In genomic region chr2:208280234-208280633, GRCh38 we compare ENCODE assay signal across 16 cellular contexts.
"Had no signal": no experiment of that assay in that cellular context is flagged by ENCODE, and none has a peak within 500 bp of the region (broad histone marks: within the 10 kb centered on the region; RNA-seq: fewer than 3 reads in every experiment).

No MANE protein-coding gene starts in this region.

- H3K4me1 Mint-ChIP-seq: activated naive CD4-positive, alpha-beta T cell treated with anti-CD3 and anti-CD28 coated beads, Interleukin-2, amount 10 ng/mL, durations not matched to agents 7 days and 5 days had no signal

- H3K4me3 Mint-ChIP-seq: activated naive CD4-positive, alpha-beta T cell treated with anti-CD3 and anti-CD28 coated beads, Interleukin-2, amount 10 ng/mL, durations not matched to agents 7 days and 5 days; endodermal cell; naive thymus-derived CD4-positive, alpha-beta T cell; T-helper 2 cell treated with Interferon-gamma antibody and Interleukin-4, amounts not matched to agents 5 μg/mL and 100 μg/mL, for 36 hours had no signal

- H3K4me3 ChIP-seq: adrenal gland, cardiac muscle cell, gastroesophageal sphincter, lung, pancreas, sigmoid colon, tibial artery had no signal

- H3K4me1 ChIP-seq: sigmoid colon, tibial artery had no signal

- H3K27ac ChIP-seq: adrenal gland, gastroesophageal sphincter, pancreas, sigmoid colon, tibial artery had no signal

- H3K27me3 Mint-ChIP-seq: activated naive CD4-positive, alpha-beta T cell treated with anti-CD3 and anti-CD28 coated beads, Interleukin-2, amount 10 ng/mL, durations not matched to agents 7 days and 5 days; naive thymus-derived CD4-positive, alpha-beta T cell had no signal

- H3K27ac Mint-ChIP-seq: activated naive CD4-positive, alpha-beta T cell treated with anti-CD3 and anti-CD28 coated beads, Interleukin-2, amount 10 ng/mL, durations not matched to agents 7 days and 5 days; endodermal cell; T-helper 2 cell treated with Interferon-gamma antibody and Interleukin-4, amounts not matched to agents 5 μg/mL and 100 μg/mL, for 36 hours had no signal

- ATAC-seq: gastroesophageal sphincter; left colon; naive thymus-derived CD4-positive, alpha-beta T cell; pancreas had no signal

- DNase-seq: activated CD4-positive, alpha-beta T cell treated with anti-CD3 and anti-CD28 coated beads for 1 hour; activated CD4-positive, alpha-beta T cell treated with anti-CD3 and anti-CD28 coated beads, Interleukin-2, amount 50 U/mL, for 4 hours; activated naive CD4-positive, alpha-beta T cell treated with anti-CD3 and anti-CD28 coated beads, Interleukin-2, amount 10 ng/mL, durations not matched to agents 7 days and 5 days; adrenal gland; endodermal cell; left colon; naive thymus-derived CD4-positive, alpha-beta T cell; pancreas; sigmoid colon; stimulated activated CD4-positive, alpha-beta T cell treated with anti-CD3 and anti-CD28 coated beads, Interleukin-12 subunit alpha, Interleukin-12 subunit beta, amount 100 ng/mL, for 4 hours; stimulated activated CD4-positive, alpha-beta T cell treated with anti-CD3 and anti-CD28 coated beads, Interleukin-2, amount 100 ng/mL, for 24 hours; tibial artery had no signal

- H3K9me3 Mint-ChIP-seq: activated naive CD4-positive, alpha-beta T cell treated with anti-CD3 and anti-CD28 coated beads, Interleukin-2, amount 10 ng/mL, durations not matched to agents 7 days and 5 days had no signal

- H3K27me3 ChIP-seq: adrenal gland, cardiac muscle cell, gastroesophageal sphincter, pancreas, sigmoid colon, tibial artery had no signal

- H3K9me3 ChIP-seq: adrenal gland, gastroesophageal sphincter, pancreas, sigmoid colon, tibial artery had no signal
